Comparison of ENCODE assay signal across 23 cellular contexts in genomic region chr3:29955413-29955812, GRCh38.
"Had no signal": no experiment of that assay in that cellular context is flagged by ENCODE, and none has a peak within 500 bp of the region (broad histone marks: within the 10 kb centered on the region; RNA-seq: fewer than 3 reads in every experiment).

No MANE protein-coding gene starts in this region.

- H3K27me3 ChIP-seq: ovary, right atrium auricular region, right lobe of liver, stomach, testis, tibial artery, upper lobe of right lung had no signal

- H3K9me3 ChIP-seq: mucosa of descending colon, ovary, right atrium auricular region, right lobe of liver, stomach, testis, tibial artery, upper lobe of right lung had no signal

- H3K4me3 ChIP-seq: lung, mucosa of descending colon, ovary, right atrium auricular region, right lobe of liver, skin epidermis, stomach, testis, tibial artery, upper lobe of right lung had no signal

- ATAC-seq: left lobe of liver; mucosa of descending colon; naive thymus-derived CD4-positive, alpha-beta T cell; natural killer cell treated with Interleukin-12 subunit alpha and Interleukin-12 subunit beta and Interleukin-15 and Interleukin-18, amount 100 ng/mL, for 72 hours; right lobe of liver; stimulated activated naive B cell treated with anti-CD40 and anti-IgM and Interleukin-4, amounts not matched to agents 10 μg/mL and 1 μg/mL and 100 μg/mL, for 72 hours; stimulated activated naive CD8-positive, alpha-beta T cell treated with anti-CD3 and anti-CD28 coated beads, Interleukin-15, Interleukin-2, amounts not matched to agents 100 U/mL and 50 U/mL, for 24 hours; upper lobe of right lung had no signal

- DNase-seq: hypothalamus; islet precursor cell; mesendoderm; midbrain; mucosa of descending colon; naive thymus-derived CD4-positive, alpha-beta T cell; ovary; right lobe of liver; stimulated activated CD4-positive, alpha-beta T cell treated with anti-CD3 and anti-CD28 coated beads, Interleukin-12 subunit alpha, Interleukin-12 subunit beta, amount 100 ng/mL, for 4 hours; stimulated activated CD4-positive, alpha-beta T cell treated with anti-CD3 and anti-CD28 coated beads, Interleukin-15, amount 100 ng/mL, for 24 hours; stimulated activated CD4-positive, alpha-beta T cell treated with anti-CD3 and anti-CD28 coated beads, Interleukin-2, amount 100 ng/mL, for 24 hours; stimulated activated CD4-positive, alpha-beta T cell treated with anti-CD3 and anti-CD28 coated beads, Interleukin-4, amount 100 ng/mL, for 1 hour; stimulated activated naive B cell treated with anti-CD40 and anti-IgM and Interleukin-4, amounts not matched to agents 10 μg/mL and 1 μg/mL and 100 μg/mL, for 72 hours; stimulated activated naive CD8-positive, alpha-beta T cell treated with anti-CD3 and anti-CD28 coated beads, Interleukin-15, Interleukin-2, amounts not matched to agents 100 U/mL and 50 U/mL, for 24 hours; stomach; testis; tibial artery; upper lobe of right lung had no signal

- H3K27ac ChIP-seq: ovary, right atrium auricular region, right lobe of liver, skin epidermis, stomach, testis, tibial artery, upper lobe of right lung had no signal

- H3K36me3 ChIP-seq: ovary, right atrium auricular region, right lobe of liver, stomach had no signal

- H3K4me1 ChIP-seq: right atrium auricular region, right lobe of liver, stomach, testis, upper lobe of right lung had no signal
